In the genomic region with DNA sequence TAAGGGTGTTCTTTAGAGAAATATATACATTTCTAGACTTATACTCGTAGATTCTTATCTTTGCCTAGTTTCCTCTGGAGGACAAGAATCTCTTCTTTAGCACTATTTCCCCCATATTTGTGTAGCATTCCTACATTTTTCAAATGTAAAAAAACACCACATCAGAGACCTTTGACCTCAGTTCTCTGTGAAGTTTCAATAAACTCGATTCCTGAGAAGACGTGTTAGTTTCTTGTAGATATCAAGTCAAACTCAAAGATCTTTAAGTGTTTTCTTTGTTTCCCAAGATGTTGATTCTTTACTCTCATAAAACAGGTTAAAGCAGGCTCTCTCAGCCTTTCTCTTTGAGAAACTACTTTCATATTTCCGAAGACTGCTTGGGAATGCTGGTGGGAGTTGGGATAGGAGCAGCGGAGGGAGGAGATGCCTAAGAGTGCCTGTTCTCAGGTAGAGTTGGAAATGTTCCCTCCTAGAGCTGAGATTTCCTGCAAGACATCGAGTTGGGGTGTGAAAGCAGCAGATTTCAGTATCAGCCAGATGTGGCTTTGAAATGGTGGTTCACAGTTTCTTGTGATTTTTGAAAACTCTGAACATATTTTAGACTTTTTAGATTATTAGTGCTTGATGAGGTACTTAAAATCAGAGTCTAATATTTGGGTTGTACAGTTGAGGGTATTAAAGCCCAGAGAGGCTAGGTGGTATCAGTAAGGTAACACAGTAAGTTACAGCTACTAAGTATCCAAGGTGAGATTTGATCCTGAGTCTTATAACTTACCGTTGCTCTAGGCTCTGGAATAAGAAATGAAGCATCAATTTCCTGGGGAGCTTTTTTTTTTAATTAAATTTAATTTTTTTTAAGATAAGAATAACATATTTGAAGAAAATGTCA, we compare ENCODE assay signal across 18 cellular contexts. TPM values are rescaled to one million over a fixed set of nuclear protein-coding genes. Genes with fewer than 3 reads are reported as not detected.
DNase-seq lines count a peak whose midpoint lies in the region; ATAC-seq and TF ChIP-seq lines count a peak whose summit lies in the region.
"Had no signal": no experiment of that assay in that cellular context is flagged by ENCODE, and none has a peak within 500 bp of the region (broad histone marks: within the 10 kb centered on the region; RNA-seq: fewer than 3 reads in every experiment).

No MANE protein-coding gene starts in this region.

- H3K27me3 ChIP-seq in GM06990 (replicated peaks; ENCODE audit: control insufficient read depth, insufficient read depth, low read length) (no peaks in the 10 kb centered on the region), hepatocyte (no peaks in the 10 kb centered on the region), skeletal muscle satellite cell (ENCODE audit: control insufficient read depth, insufficient read depth, low read length) (no peaks in the 10 kb centered on the region)
- H3K27me3 ChIP-seq: adrenal gland, esophagus squamous epithelium, SJCRH30 had no signal

- no peaks in the 10 kb centered on the region; the same call in 1 of the 2 replicates for H3K36me3 ChIP-seq in GM06990 (ENCODE audit: control insufficient read depth, insufficient read depth, low read length)
- no peaks in the 10 kb centered on the region for H3K36me3 ChIP-seq in hepatocyte (replicated peaks; ENCODE audit: insufficient read depth, low read depth)
- H3K36me3 ChIP-seq in skeletal muscle satellite cell (ENCODE audit: insufficient read depth, low read length) = no peaks in the 10 kb centered on the region
- H3K36me3 ChIP-seq: adrenal gland, SJCRH30 had no signal

- no peaks in the 10 kb centered on the region for H3K9me2 ChIP-seq in hepatocyte (replicated peaks; ENCODE audit: insufficient read depth)

- TF ChIP-seq CTCF in GM06990 (IDR thresholded peaks at IDR 0.05; ENCODE audit: insufficient read depth, low read length, poor library complexity, severe bottlenecking) (no peak), hepatocyte (IDR thresholded peaks at IDR 0.05; ENCODE audit: poor library complexity) (no peak)

- H3K4me3 ChIP-seq in GM06990 (replicated peaks; ENCODE audit: low read depth, low read length) (peak overlapping the region; percentile 33; the same call in 1 of the 2 replicates), hepatocyte (no peak overlapping the region), skeletal muscle satellite cell (ENCODE audit: low read length) (no peak overlapping the region)
- H3K4me3 ChIP-seq: adrenal gland, esophagus squamous epithelium, SJCRH30, skin epidermis had no signal

- H3K4me1 ChIP-seq in hepatocyte (ENCODE audit: insufficient read depth) = peaks cover 13% of the 10 kb centered on the region
- H3K4me1 ChIP-seq in skeletal muscle satellite cell (ENCODE audit: control insufficient read depth, insufficient read depth, low read length) = peaks cover 35% of the 10 kb centered on the region
- H3K4me1 ChIP-seq: adrenal gland, SJCRH30 had no signal

- no peak overlapping the region for H3K9ac ChIP-seq in skeletal muscle satellite cell (ENCODE audit: low read depth, low read length)

- WGBS in hepatocyte (ENCODE audit: low lambda C conversion rate, missing lambda C conversion rate) = 39% methylated on average over 7 of the region's 7 CpGs

- DNase-seq in GM06990 (ENCODE audit: extremely low read depth, insufficient read length) (no peak), M059J (ENCODE audit: low read depth) (peak; percentile 29), hepatocyte (ENCODE audit: low spot score) (peak; percentile 19), NCI-H1105 treated with DMSO at 0.1 percent for 48 hours (lab: John Stamatoyannopoulos, UW) (no peak)
- DNase-seq: activated CD4-positive, alpha-beta T cell treated with anti-CD3 and anti-CD28 coated beads, Interleukin-2, amount 10 ng/mL, durations not matched to agents 7 days and 5 days; activated T-cell treated with anti-CD3 and anti-CD28 coated beads, Interleukin-2, amount 50 U/mL, for 72 hours; adrenal gland; CD4-positive, alpha-beta T cell; cortex of kidney; DND-41; esophagus squamous epithelium; NCI-H1417 treated with DMSO at 0.1 percent for 48 hours; NCI-H446; SJCRH30 had no signal

- peak overlapping the region; percentile 66 for H3K4me2 ChIP-seq in hepatocyte
- H3K4me2 ChIP-seq in skeletal muscle satellite cell (ENCODE audit: low read length) = peak overlapping the region; percentile 42

- H3K79me2 ChIP-seq in hepatocyte = peaks cover 41% of the 10 kb centered on the region

- H3K9me3 ChIP-seq in hepatocyte (ENCODE audit: low read depth) = no peaks in the 10 kb centered on the region
- no peaks in the 10 kb centered on the region for H3K9me3 ChIP-seq in skeletal muscle satellite cell (replicated peaks; ENCODE audit: low read length)
- H3K9me3 ChIP-seq: adrenal gland, esophagus squamous epithelium, SJCRH30 had no signal

- ATAC-seq in GM19397 (IDR thresholded peaks at IDR 0.05; ENCODE audit: unreplicated experiment) = no peak
- ATAC-seq in GM21360 (IDR thresholded peaks at IDR 0.05; ENCODE audit: unreplicated experiment) = no peak
- ATAC-seq: activated T-cell treated with anti-CD3 and anti-CD28 coated beads, Interleukin-2, amount 50 U/mL, for 72 hours had no signal

- peak overlapping the region; percentile 88 for H3K27ac ChIP-seq in hepatocyte
- H3K27ac ChIP-seq: adrenal gland, esophagus squamous epithelium, SJCRH30, skin epidermis had no signal

- peak overlapping the region; percentile 41 for H2AFZ ChIP-seq in hepatocyte

- no peaks in the 10 kb centered on the region for H4K20me1 ChIP-seq in hepatocyte (ENCODE audit: insufficient read depth, poor library complexity, severe bottlenecking)

RNA-seq across cellular contexts. Expression of gene ADK, which starts 13.9 kb away (rescaled TPM):
- 67.2 and 72.7 TPM in 2 replicates for total RNA-seq in M059J (2014; rRNA removed; shearing (Covaris generic))
- total RNA-seq in hepatocyte = 44.6 and 53.7 TPM in 2 replicates
- polyA plus RNA-seq in hepatocyte = 46.7 and 49.1 TPM in 2 replicates
- 59.1 and 78.4 TPM in 2 replicates for total RNA-seq in skeletal muscle satellite cell (2012; rRNA removed)

RNA-seq across cellular contexts. Expression of gene AP3M1, which starts 14.3 kb away (rescaled TPM):
- 26.4 and 38.6 TPM in 2 replicates for total RNA-seq in M059J (2014; rRNA removed; shearing (Covaris generic))
- total RNA-seq in hepatocyte = 35.0 and 35.3 TPM in 2 replicates
- polyA plus RNA-seq in hepatocyte = 28.2 and 30.1 TPM in 2 replicates
- 31.2 and 32.2 TPM in 2 replicates for total RNA-seq in skeletal muscle satellite cell (2012; rRNA removed)

Comparison
In these comparisons a context has a peak if more than half of its experiments do, and no peak if none do; other contexts are left out.
1. DNase-seq: peak in M059J (single experiment) and hepatocyte (single experiment); none in GM06990 (single experiment) and NCI-H1105 treated with DMSO at 0.1 percent for 48 hours (single experiment).